Comparison of ENCODE assay signal across 8 cellular contexts in the genomic region with DNA sequence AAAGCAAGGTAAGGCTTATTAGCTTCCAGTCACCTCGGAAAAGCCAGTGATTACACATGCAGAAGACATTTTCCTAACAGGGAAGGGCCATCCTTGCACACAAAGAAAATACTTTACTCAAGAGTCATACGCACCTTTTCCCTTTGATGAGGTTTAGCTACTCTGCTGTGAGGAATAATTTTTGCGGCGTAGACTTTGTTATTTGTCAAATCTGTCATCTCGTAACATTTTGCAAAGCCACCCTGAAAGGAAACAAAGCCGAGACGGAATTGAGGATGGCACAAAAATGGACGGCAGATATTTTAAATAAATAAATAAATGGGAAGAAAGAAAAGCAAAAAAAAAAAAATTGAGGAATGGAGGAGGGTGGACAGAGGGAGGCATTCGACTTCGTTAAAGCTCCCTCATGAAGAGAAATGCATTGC. TPM values are rescaled to one million over a fixed set of nuclear protein-coding genes. Genes with fewer than 3 reads are reported as not detected.
DNase-seq lines count a peak whose midpoint lies in the region; ATAC-seq, FAIRE-seq and TF ChIP-seq lines count a peak whose summit lies in the region.

No MANE protein-coding gene starts in this region.

- peak overlapping the region; percentile 76 for H3K4me3 Mint-ChIP-seq in central memory CD8-positive, alpha-beta T cell

- FAIRE-seq in A549 (lab: Jason Lieb, UNC), result no peak

- WGBS in A549 (ENCODE audit: missing lambda C conversion rate), result 2% methylated on average over 10 of the region's 10 CpGs

- H3K4me1 Mint-ChIP-seq in central memory CD8-positive, alpha-beta T cell, result peaks cover 14% of the 10 kb centered on the region

- DNase-seq in A549 (ENCODE audit: low read depth in 1 of 2, low spot score in 1 of 2) (peak in 1 of 2 experiments; percentile 54), mucosa of descending colon (peak in 1 of 3 donors; percentile 6), amygdala (lab: John Stamatoyannopoulos, UW) (no peak), NCI-H1105 (lab: John Stamatoyannopoulos, UW) (no peak), NCI-H1105 treated with DMSO at 0.1 percent for 48 hours (lab: John Stamatoyannopoulos, UW) (no peak), OCI-M2 (lab: John Stamatoyannopoulos, UW; ENCODE audit: unreplicated experiment) (no peak)
- no peak for DNase-seq in central memory CD8-positive, alpha-beta T cell (ENCODE audit: low spot score in 2 of 2)

- intact Hi-C loops in mucosa of descending colon (cut with DNase I, micrococcal nuclease), result loop anchor here (5.0 to 10.0 kb wide), 2 partner anchors 667 to 674 kb away; no protein-coding TSS in a partner anchor

- TF ChIP-seq EP300 in A549 (IDR thresholded peaks at IDR 0.05), result no peak

- H3K9ac ChIP-seq in HUES48 (ENCODE audit: low read depth, low read length), result peak overlapping the region; percentile 47; the same call in 1 of the 2 replicates

- H3K27me3 Mint-ChIP-seq in central memory CD8-positive, alpha-beta T cell, result peaks cover 28% of the 10 kb centered on the region

- CTCF ChIA-PET in A549 (lab: Yijun Ruan, JAX), result interaction anchor here (0.6 to 10.0 kb wide), 12 partner anchors 12 to 1178 kb away, joined by 3 to 149 read pairs (median 4); no protein-coding TSS in a partner anchor

- no peak for TF ChIP-seq POLR2A in A549 (IDR thresholded peaks at IDR 0.05; ENCODE audit: low read length)

- H3K9me3 ChIP-seq in A549 (no peaks in the 10 kb centered on the region), HUES48 (ENCODE audit: control insufficient read depth, insufficient read depth, low read length) (no peaks in the 10 kb centered on the region), mucosa of descending colon (no peaks in the 10 kb centered on the region)

- POLR2A ChIA-PET in A549 (lab: Yijun Ruan, JAX), result interaction anchor here (0.7 to 4.6 kb wide), 21 partner anchors 8 to 1161 kb away, joined by 3 to 58 read pairs (median 5); no protein-coding TSS in a partner anchor

- peaks cover 43% of the 10 kb centered on the region for H3K36me3 ChIP-seq in HUES48 (ENCODE audit: control insufficient read depth, insufficient read depth, low read length)
- no peaks in the 10 kb centered on the region for H3K36me3 ChIP-seq in mucosa of descending colon (ENCODE audit: low read depth)

- H3K27ac ChIP-seq in A549 (peak overlapping the region; percentile 96 to 100), HUES48 (ENCODE audit: low read depth, low read length) (peak overlapping the region; percentile 23)

- peaks cover 16% of the 10 kb centered on the region for H3K27me3 ChIP-seq in HUES48 (ENCODE audit: control insufficient read depth, insufficient read depth, low read length)

- H3K4me3 ChIP-seq in A549 (peak overlapping the region; percentile 91), HUES48 (ENCODE audit: low read depth, low read length) (peak overlapping the region; percentile 65), mucosa of descending colon (peak overlapping the region; percentile 74)

- H3K9me3 Mint-ChIP-seq in central memory CD8-positive, alpha-beta T cell, result no peaks in the 10 kb centered on the region

- TF ChIP-seq CTCF in A549 (IDR thresholded peaks at IDR 0.05), result no peak
- TF ChIP-seq CTCF in mucosa of descending colon (IDR thresholded peaks at IDR 0.05), result no peak

- H3K4me2 ChIP-seq in A549, result peak overlapping the region; percentile 67

- H3K4me1 ChIP-seq in A549 (peaks cover 36% of the 10 kb centered on the region), HUES48 (ENCODE audit: control insufficient read depth, insufficient read depth, low read length) (peaks cover 13% of the 10 kb centered on the region), mucosa of descending colon (ENCODE audit: low read depth) (peaks cover 10% of the 10 kb centered on the region)

- peak overlapping the region; percentile 78 for H3K27ac Mint-ChIP-seq in central memory CD8-positive, alpha-beta T cell (ENCODE audit: low read depth)

- ATAC-seq in A549, result no peak
- ATAC-seq in central memory CD8-positive, alpha-beta T cell (replicated peaks; ENCODE audit: extremely low read depth, poor library complexity, severe bottlenecking), result no peak
- no peak for ATAC-seq in mucosa of descending colon

- H3K36me3 Mint-ChIP-seq in central memory CD8-positive, alpha-beta T cell (ENCODE audit: insufficient read depth), result peaks cover 9% of the 10 kb centered on the region

- TF ChIP-seq RAD21 in A549 (conservative IDR thresholded peaks at IDR 0.05 in 1 of 2, IDR thresholded peaks at IDR 0.05 in 1 of 2), result no peak

TF ChIP-seq in A549, 52 proteins besides CTCF, POLR2A, EP300 and RAD21:
- TF ChIP-seq HDAC2 (IDR thresholded peaks at IDR 0.05), result 0 out of 2 replicates have a peak, but pooled peaks have one; percentile 29
- no peak for TF ChIP-seq REST (IDR thresholded peaks at IDR 0.05)
- no peak for TF ChIP-seq FOSL2 (IDR thresholded peaks at IDR 0.05)
- peak; percentile 58 for TF ChIP-seq FOSL2 (CRISPR knock-in tag; IDR thresholded peaks at IDR 0.05)
TF ChIP-seq in A549: peak in this region for 2.

RNA-seq across cellular contexts. Expression of gene PLK2, which starts 1.0 kb away (rescaled TPM):
- polyA plus RNA-seq in A549 (2011; rRNA removed), result 168 and 217 TPM in 2 replicates
- 147 and 226 TPM in 2 replicates for polyA plus RNA-seq in A549 (2012; cell fraction: cytosol; rRNA removed)
- 345 and 402 TPM in 2 replicates for polyA plus RNA-seq in A549 (2012; cell fraction: nucleus; rRNA removed)
- 230 to 257 TPM (median 240 TPM) in 3 replicates for polyA plus RNA-seq in A549 (2017; fragmentation: RNase III; extraction: RNeasy Plus Mini Kit Qiagen cat#74134 plus additional on column Dnase treatment)
- polyA minus RNA-seq in A549 (2011; rRNA and poly(A)+ RNA removed), result 367 and 381 TPM in 2 replicates
- total RNA-seq in mucosa of descending colon, result 10 to 100 TPM; 13.0 to 24.7 (median 14.5) TPM

RNA-seq across cellular contexts. Expression of gene GAPT, which starts 32.4 kb away (rescaled TPM):
- polyA plus RNA-seq in A549 (2011; rRNA removed) (not detected in 2 replicates), A549 (2017; fragmentation: RNase III; extraction: RNeasy Plus Mini Kit Qiagen cat#74134 plus additional on column Dnase treatment) (not detected in 3 replicates)
- polyA plus RNA-seq in A549 (2012; cell fraction: cytosol; rRNA removed), result not detected in 2 replicates
- not detected in 2 replicates for polyA plus RNA-seq in A549 (2012; cell fraction: nucleus; rRNA removed)
- polyA minus RNA-seq in A549 (2011; rRNA and poly(A)+ RNA removed), result not detected in 2 replicates
- under 1 TPM; 0.17 to 0.98 (median 0.43) TPM for total RNA-seq in mucosa of descending colon
